14 cellular contexts compared by ENCODE assay signal in genomic region chr11:44426119-44426518, GRCh38.
DNase-seq lines count a peak whose midpoint lies in the region; ATAC-seq and TF ChIP-seq lines count a peak whose summit lies in the region.
"Had no signal": no experiment of that assay in that cellular context is flagged by ENCODE, and none has a peak within 500 bp of the region (broad histone marks: within the 10 kb centered on the region; RNA-seq: fewer than 3 reads in every experiment).

No MANE protein-coding gene starts in this region.

- H3K4me2 ChIP-seq in mesendoderm (ENCODE audit: low read length) = no peak overlapping the region
- H3K4me2 ChIP-seq in neural progenitor cell = peak overlapping the region; percentile 18

- H4K20me1 ChIP-seq in neural progenitor cell (ENCODE audit: low read depth) = no peaks in the 10 kb centered on the region
- H4K20me1 ChIP-seq: BLaER1 treated with 17β-estradiol and CSF1 and Interleukin-3, amounts not matched to agents 10 nM and 100 nM had no signal

- no peak overlapping the region for H2BK15ac ChIP-seq in mesendoderm (replicated peaks; ENCODE audit: low read depth)

- no peak overlapping the region for H3K9ac ChIP-seq in mesendoderm (ENCODE audit: low read length)
- no peak overlapping the region for H3K9ac ChIP-seq in neural progenitor cell
- H3K9ac ChIP-seq: BLaER1 treated with 17β-estradiol and CSF1 and Interleukin-3, amounts not matched to agents 10 nM and 100 nM had no signal

- peaks cover 9% of the 10 kb centered on the region for H3F3A ChIP-seq in neural progenitor cell (ENCODE audit: low read depth)

- H3K79me2 ChIP-seq in mesendoderm (ENCODE audit: control insufficient read depth, insufficient read depth, low read length) = no peaks in the 10 kb centered on the region
- no peaks in the 10 kb centered on the region for H3K79me2 ChIP-seq in neural progenitor cell (ENCODE audit: low read depth)

- H3K27ac ChIP-seq in ectodermal cell (ENCODE audit: insufficient read depth, low read depth, low read length, poor library complexity, severe bottlenecking) (peak overlapping the region; percentile 59), mesendoderm (ENCODE audit: low read depth, low read length) (no peak overlapping the region), neural progenitor cell (no peak overlapping the region), gastrocnemius medialis (no peak overlapping the region)
- H3K27ac ChIP-seq: BLaER1 treated with 17β-estradiol and CSF1 and Interleukin-3, amounts not matched to agents 10 nM and 100 nM had no signal

- no peak overlapping the region for H3K4me3 Mint-ChIP-seq in neural progenitor cell
- H3K4me3 Mint-ChIP-seq: B cell; CD4-positive, CD25-positive, alpha-beta regulatory T cell; CD8-positive, alpha-beta memory T cell; H9 had no signal

- H3K4me1 Mint-ChIP-seq in neural progenitor cell = peaks cover 22% of the 10 kb centered on the region
- H3K4me1 Mint-ChIP-seq: B cell; CD4-positive, CD25-positive, alpha-beta regulatory T cell; CD8-positive, alpha-beta memory T cell had no signal

- H3K36me3 ChIP-seq in ectodermal cell (ENCODE audit: control insufficient read depth, insufficient read depth, low read length) (no peaks in the 10 kb centered on the region), mesendoderm (ENCODE audit: control insufficient read depth, insufficient read depth, low read length) (no peaks in the 10 kb centered on the region), neural progenitor cell (no peaks in the 10 kb centered on the region), gastrocnemius medialis (no peaks in the 10 kb centered on the region)
- H3K36me3 ChIP-seq: BLaER1 treated with 17β-estradiol and CSF1 and Interleukin-3, amounts not matched to agents 10 nM and 100 nM had no signal

- peak overlapping the region; percentile 3 for H3K56ac ChIP-seq in mesendoderm (ENCODE audit: low read length)

- peaks cover 3% of the 10 kb centered on the region for H3K27me3 Mint-ChIP-seq in neural progenitor cell (ENCODE audit: insufficient read depth, low read depth)

- no peak overlapping the region for H2BK5ac ChIP-seq in mesendoderm (ENCODE audit: low read length)

- H4K8ac ChIP-seq in mesendoderm (ENCODE audit: low read depth, low read length) = no peak overlapping the region

- H3K27me3 ChIP-seq in ectodermal cell (ENCODE audit: control insufficient read depth, insufficient read depth, low read length, poor library complexity, severe bottlenecking) = no peaks in the 10 kb centered on the region
- no peaks in the 10 kb centered on the region for H3K27me3 ChIP-seq in mesendoderm (ENCODE audit: insufficient read depth, low read length, poor library complexity)
- H3K27me3 ChIP-seq in neural progenitor cell = no peaks in the 10 kb centered on the region
- no peaks in the 10 kb centered on the region for H3K27me3 ChIP-seq in gastrocnemius medialis
- H3K27me3 ChIP-seq: BLaER1 treated with 17β-estradiol and CSF1 and Interleukin-3, amounts not matched to agents 10 nM and 100 nM had no signal

- no peaks in the 10 kb centered on the region for H3K9me3 Mint-ChIP-seq in neural progenitor cell
- H3K9me3 Mint-ChIP-seq: H9 had no signal

- TF ChIP-seq CTCF in neural progenitor cell (IDR thresholded peaks at IDR 0.05) = no peak
- TF ChIP-seq CTCF in gastrocnemius medialis (IDR thresholded peaks at IDR 0.05 in 4 of 5, conservative IDR thresholded peaks at IDR 0.05 in 1 of 5) = no peak

- peaks cover 8% of the 10 kb centered on the region for H3K4me1 ChIP-seq in ectodermal cell (ENCODE audit: control insufficient read depth, insufficient read depth, low read length)
- H3K4me1 ChIP-seq in mesendoderm (ENCODE audit: control insufficient read depth, low read depth, low read length) = no peaks in the 10 kb centered on the region
- peaks cover 22% of the 10 kb centered on the region for H3K4me1 ChIP-seq in neural progenitor cell
- no peaks in the 10 kb centered on the region for H3K4me1 ChIP-seq in gastrocnemius medialis

- no peak overlapping the region for H3K23ac ChIP-seq in mesendoderm (ENCODE audit: low read length)

- DNase-seq in mesendoderm (no peak), neural progenitor cell (ENCODE audit: low spot score) (no peak), gastrocnemius medialis (no peak)
- DNase-seq: CD4-positive, CD25-positive, alpha-beta regulatory T cell; CD8-positive, alpha-beta memory T cell; COR-L47; DMS 273 treated with DMSO at 0.1 percent for 48 hours; GOT3; H9 had no signal

- peak overlapping the region; percentile 6 for H3K27ac Mint-ChIP-seq in neural progenitor cell
- H3K27ac Mint-ChIP-seq: B cell; CD4-positive, CD25-positive, alpha-beta regulatory T cell; CD8-positive, alpha-beta memory T cell; H9 had no signal

- in situ Hi-C loops in gastrocnemius medialis (cut with MboI; ENCODE audit: low sequenced_read_pairs in 4 of 4) = no loop called here

- no peak overlapping the region for H2BK120ac ChIP-seq in mesendoderm (ENCODE audit: low read depth, low read length)

- no peaks in the 10 kb centered on the region for H3K79me1 ChIP-seq in mesendoderm (ENCODE audit: low read length)

- peak overlapping the region; percentile 61 for H2AFZ ChIP-seq in neural progenitor cell (replicated peaks)

- WGBS in ectodermal cell, 2 experiments = 81 to 87% methylated on average over 8 of the region's 8 CpGs
- WGBS in mesendoderm (ENCODE audit: extremely low coverage, insufficient coverage, low lambda C conversion rate) = no CpG with 5 or more reads among the region's 8 CpGs

- no peaks in the 10 kb centered on the region for H3K36me3 Mint-ChIP-seq in neural progenitor cell
- H3K36me3 Mint-ChIP-seq: CD4-positive, CD25-positive, alpha-beta regulatory T cell; CD8-positive, alpha-beta memory T cell had no signal

- ATAC-seq in activated CD4-positive, CD25-positive, alpha-beta regulatory T cell treated with anti-CD3 and anti-CD28 coated beads, Interleukin-2, amount 50 U/mL, for 24 hours = no peak
- ATAC-seq in GM21526 (IDR thresholded peaks at IDR 0.05; ENCODE audit: low FRiP score, unreplicated experiment) (no peak), gastrocnemius medialis (no peak)

- H2AK5ac ChIP-seq in mesendoderm (ENCODE audit: low read length) = no peak overlapping the region

- intact Hi-C loops in gastrocnemius medialis (cut with DNase I; ENCODE audit: low total_unique reads) = no loop called here

- H3K4ac ChIP-seq in mesendoderm (ENCODE audit: low read depth, low read length) = no peak overlapping the region

- H3K18ac ChIP-seq in mesendoderm (ENCODE audit: low read length) = no peak overlapping the region

- no peak for TF ChIP-seq POLR2A in gastrocnemius medialis (IDR thresholded peaks at IDR 0.05)

- no peak overlapping the region for H4K5ac ChIP-seq in mesendoderm (ENCODE audit: low read length)

- no peaks in the 10 kb centered on the region for H3K9me3 ChIP-seq in ectodermal cell (ENCODE audit: control insufficient read depth, low read length)
- no peaks in the 10 kb centered on the region for H3K9me3 ChIP-seq in neural progenitor cell (ENCODE audit: low read depth)
- no peaks in the 10 kb centered on the region for H3K9me3 ChIP-seq in gastrocnemius medialis
- H3K9me3 ChIP-seq: BLaER1 treated with 17β-estradiol and CSF1 and Interleukin-3, amounts not matched to agents 10 nM and 100 nM had no signal

- H3K4me3 ChIP-seq in ectodermal cell (ENCODE audit: insufficient read depth, low read depth, low read length) (no peak overlapping the region), mesendoderm (ENCODE audit: low read length) (no peak overlapping the region), neural progenitor cell (no peak overlapping the region), gastrocnemius medialis (no peak overlapping the region)
- H3K4me3 ChIP-seq: BLaER1 treated with 17β-estradiol and CSF1 and Interleukin-3, amounts not matched to agents 10 nM and 100 nM had no signal
